In the genomic region with DNA sequence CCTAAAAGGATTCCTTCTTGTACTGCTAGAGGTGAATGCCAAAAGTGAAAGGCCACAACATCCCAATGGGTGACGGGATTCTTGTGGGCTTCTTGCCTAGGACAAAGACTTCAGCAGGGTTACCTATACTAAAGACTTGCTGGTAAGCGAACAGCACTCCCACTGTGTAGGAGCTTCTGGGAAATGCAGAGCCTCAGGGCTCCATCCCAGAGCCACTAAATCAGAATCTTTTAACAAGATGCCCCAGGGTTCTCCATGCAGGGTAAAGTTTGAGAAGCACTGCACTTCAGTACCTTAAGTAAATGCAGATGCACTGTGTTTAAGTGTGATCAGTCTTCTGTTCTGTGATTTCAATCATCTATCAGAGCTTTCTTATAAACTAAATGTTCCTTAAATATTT, we compare ENCODE assay signal across 1 cellular context.
TF ChIP-seq lines count a peak whose summit lies in the region.

No MANE protein-coding gene starts in this region.

TF ChIP-seq in WTC11, 78 proteins besides CTCF, POLR2A, EP300 and RAD21 (continued from another document):
- TF ChIP-seq, protein P1, sequence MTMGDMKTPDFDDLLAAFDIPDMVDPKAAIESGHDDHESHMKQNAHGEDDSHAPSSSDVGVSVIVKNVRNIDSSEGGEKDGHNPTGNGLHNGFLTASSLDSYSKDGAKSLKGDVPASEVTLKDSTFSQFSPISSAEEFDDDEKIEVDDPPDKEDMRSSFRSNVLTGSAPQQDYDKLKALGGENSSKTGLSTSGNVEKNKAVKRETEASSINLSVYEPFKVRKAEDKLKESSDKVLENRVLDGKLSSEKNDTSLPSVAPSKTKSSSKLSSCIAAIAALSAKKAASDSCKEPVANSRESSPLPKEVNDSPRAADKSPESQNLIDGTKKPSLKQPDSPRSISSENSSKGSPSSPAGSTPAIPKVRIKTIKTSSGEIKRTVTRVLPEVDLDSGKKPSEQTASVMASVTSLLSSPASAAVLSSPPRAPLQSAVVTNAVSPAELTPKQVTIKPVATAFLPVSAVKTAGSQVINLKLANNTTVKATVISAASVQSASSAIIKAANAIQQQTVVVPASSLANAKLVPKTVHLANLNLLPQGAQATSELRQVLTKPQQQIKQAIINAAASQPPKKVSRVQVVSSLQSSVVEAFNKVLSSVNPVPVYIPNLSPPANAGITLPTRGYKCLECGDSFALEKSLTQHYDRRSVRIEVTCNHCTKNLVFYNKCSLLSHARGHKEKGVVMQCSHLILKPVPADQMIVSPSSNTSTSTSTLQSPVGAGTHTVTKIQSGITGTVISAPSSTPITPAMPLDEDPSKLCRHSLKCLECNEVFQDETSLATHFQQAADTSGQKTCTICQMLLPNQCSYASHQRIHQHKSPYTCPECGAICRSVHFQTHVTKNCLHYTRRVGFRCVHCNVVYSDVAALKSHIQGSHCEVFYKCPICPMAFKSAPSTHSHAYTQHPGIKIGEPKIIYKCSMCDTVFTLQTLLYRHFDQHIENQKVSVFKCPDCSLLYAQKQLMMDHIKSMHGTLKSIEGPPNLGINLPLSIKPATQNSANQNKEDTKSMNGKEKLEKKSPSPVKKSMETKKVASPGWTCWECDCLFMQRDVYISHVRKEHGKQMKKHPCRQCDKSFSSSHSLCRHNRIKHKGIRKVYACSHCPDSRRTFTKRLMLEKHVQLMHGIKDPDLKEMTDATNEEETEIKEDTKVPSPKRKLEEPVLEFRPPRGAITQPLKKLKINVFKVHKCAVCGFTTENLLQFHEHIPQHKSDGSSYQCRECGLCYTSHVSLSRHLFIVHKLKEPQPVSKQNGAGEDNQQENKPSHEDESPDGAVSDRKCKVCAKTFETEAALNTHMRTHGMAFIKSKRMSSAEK (CRISPR knock-in tag; IDR thresholded peaks at IDR 0.05; ENCODE audit: borderline replicate concordance): no peak
- no peak for TF ChIP-seq NR1H2 (CRISPR knock-in tag; IDR thresholded peaks at IDR 0.05)
- no peak for TF ChIP-seq NFE2L1 (CRISPR knock-in tag; IDR thresholded peaks at IDR 0.05)
- TF ChIP-seq SMAD3 (CRISPR knock-in tag; IDR thresholded peaks at IDR 0.05; ENCODE audit: borderline replicate concordance): no peak
- no peak for TF ChIP-seq ATF6 (CRISPR knock-in tag; IDR thresholded peaks at IDR 0.05)
- no peak for TF ChIP-seq ZNF671 (CRISPR knock-in tag; IDR thresholded peaks at IDR 0.05)
- TF ChIP-seq, protein P2, sequence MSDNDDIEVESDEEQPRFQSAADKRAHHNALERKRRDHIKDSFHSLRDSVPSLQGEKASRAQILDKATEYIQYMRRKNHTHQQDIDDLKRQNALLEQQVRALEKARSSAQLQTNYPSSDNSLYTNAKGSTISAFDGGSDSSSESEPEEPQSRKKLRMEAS (CRISPR knock-in tag; IDR thresholded peaks at IDR 0.05): no peak
- no peak for TF ChIP-seq IRF2 (CRISPR knock-in tag; IDR thresholded peaks at IDR 0.05; ENCODE audit: borderline replicate concordance, low read depth)
- TF ChIP-seq PREB (CRISPR knock-in tag; IDR thresholded peaks at IDR 0.05; ENCODE audit: borderline replicate concordance): no peak
- TF ChIP-seq OVOL2 (CRISPR knock-in tag; IDR thresholded peaks at IDR 0.05; ENCODE audit: borderline replicate concordance): no peak
- TF ChIP-seq, protein P3, sequence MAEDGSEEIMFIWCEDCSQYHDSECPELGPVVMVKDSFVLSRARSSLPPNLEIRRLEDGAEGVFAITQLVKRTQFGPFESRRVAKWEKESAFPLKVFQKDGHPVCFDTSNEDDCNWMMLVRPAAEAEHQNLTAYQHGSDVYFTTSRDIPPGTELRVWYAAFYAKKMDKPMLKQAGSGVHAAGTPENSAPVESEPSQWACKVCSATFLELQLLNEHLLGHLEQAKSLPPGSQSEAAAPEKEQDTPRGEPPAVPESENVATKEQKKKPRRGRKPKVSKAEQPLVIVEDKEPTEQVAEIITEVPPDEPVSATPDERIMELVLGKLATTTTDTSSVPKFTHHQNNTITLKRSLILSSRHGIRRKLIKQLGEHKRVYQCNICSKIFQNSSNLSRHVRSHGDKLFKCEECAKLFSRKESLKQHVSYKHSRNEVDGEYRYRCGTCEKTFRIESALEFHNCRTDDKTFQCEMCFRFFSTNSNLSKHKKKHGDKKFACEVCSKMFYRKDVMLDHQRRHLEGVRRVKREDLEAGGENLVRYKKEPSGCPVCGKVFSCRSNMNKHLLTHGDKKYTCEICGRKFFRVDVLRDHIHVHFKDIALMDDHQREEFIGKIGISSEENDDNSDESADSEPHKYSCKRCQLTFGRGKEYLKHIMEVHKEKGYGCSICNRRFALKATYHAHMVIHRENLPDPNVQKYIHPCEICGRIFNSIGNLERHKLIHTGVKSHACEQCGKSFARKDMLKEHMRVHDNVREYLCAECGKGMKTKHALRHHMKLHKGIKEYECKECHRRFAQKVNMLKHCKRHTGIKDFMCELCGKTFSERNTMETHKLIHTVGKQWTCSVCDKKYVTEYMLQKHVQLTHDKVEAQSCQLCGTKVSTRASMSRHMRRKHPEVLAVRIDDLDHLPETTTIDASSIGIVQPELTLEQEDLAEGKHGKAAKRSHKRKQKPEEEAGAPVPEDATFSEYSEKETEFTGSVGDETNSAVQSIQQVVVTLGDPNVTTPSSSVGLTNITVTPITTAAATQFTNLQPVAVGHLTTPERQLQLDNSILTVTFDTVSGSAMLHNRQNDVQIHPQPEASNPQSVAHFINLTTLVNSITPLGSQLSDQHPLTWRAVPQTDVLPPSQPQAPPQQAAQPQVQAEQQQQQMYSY (CRISPR knock-in tag; IDR thresholded peaks at IDR 0.05): no peak
- no peak for TF ChIP-seq IRF1 (CRISPR knock-in tag; IDR thresholded peaks at IDR 0.05)
- TF ChIP-seq FOXP1 (CRISPR knock-in tag; IDR thresholded peaks at IDR 0.05; ENCODE audit: borderline replicate concordance): no peak
